Comparison of ENCODE assay signal across 12 cellular contexts in genomic region chr17:78364436-78365281, GRCh38. TPM values are rescaled to one million over a fixed set of nuclear protein-coding genes. Genes with fewer than 3 reads are reported as not detected.
DNase-seq lines count a peak whose midpoint lies in the region; ATAC-seq, FAIRE-seq and TF ChIP-seq lines count a peak whose summit lies in the region.
"Had no signal": no experiment of that assay in that cellular context is flagged by ENCODE, and none has a peak within 500 bp of the region (broad histone marks: within the 10 kb centered on the region; RNA-seq: fewer than 3 reads in every experiment).

No MANE protein-coding gene starts in this region.

- peak overlapping the region; percentile 100 for H2BK5ac ChIP-seq in neuronal stem cell (ENCODE audit: low read length)

- WGBS in K562 (ENCODE audit: insufficient coverage, low coverage, missing lambda C conversion rate) = 14% methylated on average over 26 of the region's 26 CpGs
- WGBS in neuronal stem cell (ENCODE audit: extremely low coverage in 2 of 2, insufficient read length in 2 of 2, insufficient replicate concordance in 1 of 2), 2 donors = no CpG with 5 or more reads among the region's 26 CpGs

- in situ Hi-C loops in K562 (cut with MboI) = no loop called here

- no TSS peak for BruUV-seq in K562 (replicated peaks; lab: Mats Ljungman, UMichigan)

- peak overlapping the region; percentile 32 for H3K4me2 ChIP-seq in K562 (ENCODE audit: insufficient read depth, low read length)
- H3K4me2 ChIP-seq in neuronal stem cell (ENCODE audit: insufficient read depth, low read length, poor library complexity, severe bottlenecking) = peak overlapping the region; percentile 31

- POLR2A ChIA-PET in K562 (lab: Yijun Ruan, JAX) = interaction anchor here (0.8 to 1.4 kb wide), 5 partner anchors 8 to 102 kb away, joined by 3 to 9 read pairs (median 3); no protein-coding TSS in a partner anchor

- intact Hi-C loops in K562 (cut with micrococcal nuclease) = no loop called here

- no peak overlapping the region for H3K27ac ChIP-seq in K562 (ENCODE audit: extremely low read depth, low read depth, low read length)
- peak overlapping the region; percentile 99 for H3K27ac ChIP-seq in neuronal stem cell (replicated peaks; ENCODE audit: low read length)

- H3K4me1 ChIP-seq in ES-I3 (ENCODE audit: insufficient read depth, low read length) = peaks cover 61% of the 10 kb centered on the region
- H3K4me1 ChIP-seq in K562 (replicated peaks in 1 of 2; ENCODE audit: control insufficient read depth in 2 of 2, insufficient read depth in 2 of 2, low read length in 2 of 2) = peaks cover 11 to 34% of the 10 kb centered on the region in 2 experiments
- H3K4me1 ChIP-seq in neuronal stem cell (ENCODE audit: control insufficient read depth in 2 of 2, insufficient read depth in 1 of 2, low read depth in 1 of 2, low read length in 2 of 2) = peaks cover 49 to 54% of the 10 kb centered on the region in 2 donors

- H3K9ac ChIP-seq in ES-I3 (ENCODE audit: low read depth, low read length) = peak overlapping the region; percentile 17
- peak overlapping the region in 1 of 2 experiments; percentile 69; a peak in 2 of 4 replicates for H3K9ac ChIP-seq in K562 (ENCODE audit: insufficient read depth in 1 of 2, low read depth in 2 of 2, low read length in 2 of 2)
- H3K9ac ChIP-seq in neuronal stem cell (ENCODE audit: low read depth, low read length, poor library complexity) = peak overlapping the region; percentile 85

- peaks cover 7% of the 10 kb centered on the region for H3K79me2 ChIP-seq in K562 (ENCODE audit: control insufficient read depth, insufficient read depth, low read length)

- peak; percentile 74 for DNase-seq in MV-4-11 (lab: John Stamatoyannopoulos, UW)
- peak in 3 of 4 experiments; percentile 25 to 44 (median 41) for DNase-seq in K562 (ENCODE audit: extremely low read depth in 1 of 4, low spot score in 3 of 4)
- DNase-seq in neuronal stem cell (ENCODE audit: low spot score) = no peak
- DNase-seq in activated CD4-positive, CD25-positive, alpha-beta regulatory T cell treated with anti-CD3 and anti-CD28 coated beads, Interleukin-2, amount 50 U/mL, for 72 hours = no peak
- DNase-seq in NAMALWA (ENCODE audit: low spot score) = no peak
- DNase-seq: activated gamma-delta T cell; CD8-positive, alpha-beta T cell; naive thymus-derived CD8-positive, alpha-beta T cell had no signal

- H3K36me3 ChIP-seq in ES-I3 (ENCODE audit: insufficient read depth, low read length) = no peaks in the 10 kb centered on the region
- no peaks in the 10 kb centered on the region for H3K36me3 ChIP-seq in K562 (ENCODE audit: control insufficient read depth, insufficient read depth, low read length)
- no peaks in the 10 kb centered on the region for H3K36me3 ChIP-seq in neuronal stem cell (replicated peaks in 1 of 2; ENCODE audit: control insufficient read depth in 2 of 2, insufficient read depth in 2 of 2, low read length in 2 of 2)

- H3K4ac ChIP-seq in neuronal stem cell (ENCODE audit: low read length) = peak overlapping the region; percentile 100

- peaks cover 15% of the 10 kb centered on the region for H4K20me1 ChIP-seq in K562 (replicated peaks; ENCODE audit: control insufficient read depth, insufficient read depth, low read length)

- H2BK12ac ChIP-seq in neuronal stem cell (ENCODE audit: low read length) = peak overlapping the region; percentile 99

- no peak overlapping the region for H3K4me3 ChIP-seq in K562
- peak overlapping the region in 1 of 2 donors; percentile 10 for H3K4me3 ChIP-seq in neuronal stem cell (ENCODE audit: low read length in 2 of 2)

- peak overlapping the region; percentile 52 for H3K23ac ChIP-seq in neuronal stem cell (ENCODE audit: low read depth, low read length, poor library complexity)

- TF ChIP-seq CTCF in K562 (IDR thresholded peaks at IDR 0.05 in 2 of 3, conservative IDR thresholded peaks at IDR 0.05 in 1 of 3; ENCODE audit: insufficient read depth in 2 of 3, low read depth in 1 of 3, low read length in 3 of 3) = no peak

- TF ChIP-seq EP300 in K562 (IDR thresholded peaks at IDR 0.05; ENCODE audit: low read length) = peak; percentile 23; the same call in 1 of the 2 replicates

- no peaks in the 10 kb centered on the region for H3K9me3 ChIP-seq in ES-I3 (ENCODE audit: control insufficient read depth, insufficient read depth, low read length)
- no peaks in the 10 kb centered on the region for H3K9me3 ChIP-seq in K562 (replicated peaks; ENCODE audit: control insufficient read depth, insufficient read depth, low read depth, low read length)
- no peaks in the 10 kb centered on the region for H3K9me3 ChIP-seq in neuronal stem cell (replicated peaks in 1 of 2; ENCODE audit: control insufficient read depth in 2 of 2, insufficient read depth in 1 of 2, low read depth in 1 of 2, low read length in 2 of 2)

- no peak overlapping the region for H2AFZ ChIP-seq in K562 (ENCODE audit: low read depth, low read length)
- H2AFZ ChIP-seq in neuronal stem cell (ENCODE audit: low read length) = no peak overlapping the region

- no peak overlapping the region for H4K8ac ChIP-seq in neuronal stem cell (ENCODE audit: low read depth, low read length)

- H3K27me3 ChIP-seq in K562 (ENCODE audit: control insufficient read depth in 2 of 2, insufficient read depth in 2 of 2, low read length in 2 of 2) (peaks cover 2 to 25% of the 10 kb centered on the region in 2 experiments; a peak in 2 of 5 replicates), neuronal stem cell (ENCODE audit: control insufficient read depth in 3 of 3, insufficient read depth in 3 of 3, low read depth in 1 of 3, low read length in 3 of 3) (no peaks in the 10 kb centered on the region)

- CTCF ChIA-PET in K562 (lab: Yijun Ruan, JAX; ENCODE audit: low intra/inter-chr PET ratio) = no interaction called here

- peak overlapping the region; percentile 100 for H4K91ac ChIP-seq in neuronal stem cell (ENCODE audit: low read depth, low read length, poor library complexity)

- no peak for TF ChIP-seq RAD21 in K562 (CRISPR knock-in tag; conservative IDR thresholded peaks at IDR 0.05 in 1 of 2, IDR thresholded peaks at IDR 0.05 in 1 of 2)

- H3K9me1 ChIP-seq in K562 (ENCODE audit: control insufficient read depth, insufficient read depth, low read length) = no peaks in the 10 kb centered on the region

- H2BK15ac ChIP-seq in neuronal stem cell (ENCODE audit: low read length) = peak overlapping the region; percentile 96

- H2AK5ac ChIP-seq in neuronal stem cell (ENCODE audit: low read depth, low read length) = peak overlapping the region; percentile 100

- ATAC-seq in K562 (no peak), HG03521 (IDR thresholded peaks at IDR 0.05; ENCODE audit: unreplicated experiment) (no peak), GM21381 (IDR thresholded peaks at IDR 0.05; ENCODE audit: unreplicated experiment) (no peak)
- ATAC-seq: CD8-positive, alpha-beta T cell; naive thymus-derived CD8-positive, alpha-beta T cell had no signal

- FAIRE-seq in K562 (lab: Jason Lieb, UNC) = peak; percentile 84
- FAIRE-seq: endometrium had no signal

- no peaks in the 10 kb centered on the region for H3K79me1 ChIP-seq in neuronal stem cell (ENCODE audit: low read depth, low read length)

- H3K18ac ChIP-seq in neuronal stem cell (ENCODE audit: low read length) = peak overlapping the region; percentile 100

- no peak for TF ChIP-seq POLR2A in K562 (conservative IDR thresholded peaks at IDR 0.05)

- peak overlapping the region; percentile 100 for H2BK120ac ChIP-seq in neuronal stem cell (ENCODE audit: low read depth, low read length)

- peak overlapping the region; percentile 99 for H3K14ac ChIP-seq in neuronal stem cell (ENCODE audit: low read length)

RNA-seq across cellular contexts. Expression of gene SOCS3, which starts 4.8 kb away (rescaled TPM):
- 20.8 and 58.5 TPM in 2 replicates for total RNA-seq in K562 (2011; cell fraction: chromatin; rRNA removed; ENCODE audit: low replicate concordance)
- total RNA-seq in K562 (2011; cell fraction: nucleolus; rRNA removed) = 62.9 and 64.2 TPM in 2 replicates
- total RNA-seq in K562 (2011; cell fraction: nucleoplasm; rRNA removed) = 32.2 and 39.5 TPM in 2 replicates
- total RNA-seq in K562 (2014; rRNA removed) (37.3 and 38.9 TPM in 2 replicates), K562 (2014; rRNA removed; fragmentation: Illumina TruSeq; extraction: Trizol) (13.7 and 14.4 TPM in 2 replicates), K562 (2015; rRNA removed; fragmentation: Illumina TruSeq; extraction: Trizol) (10.9 and 12.3 TPM in 2 replicates), K562 (2021) (30.7 and 36.8 TPM in 2 replicates)
- polyA plus RNA-seq in K562 (2011; rRNA removed) (12.7 and 17.9 TPM in 2 replicates), K562 (2014; fragmentation: Illumina TruSeq; extraction: Trizol) (12.5 and 19.4 TPM in 2 replicates), K562 (2014; fragmentation: Nextera tagmentation; extraction: Ambion mirVana) (under 1 TPM; 0.56 to 0.92 TPM), K562 (2014; rRNA removed) (17.5 and 21.9 TPM in 2 replicates)
- polyA plus RNA-seq in K562 (2011; cell fraction: cytosol; rRNA removed) = 12.3 and 31.5 TPM in 2 replicates
- 26.9 and 59.7 TPM in 2 replicates for polyA plus RNA-seq in K562 (2011; cell fraction: nucleus; rRNA removed)
- polyA plus RNA-seq in K562 (2012) = 8.8 and 9.6 TPM in 2 replicates
- polyA minus RNA-seq in K562 (2011; rRNA and poly(A)+ RNA removed) = 12.4 and 23.2 TPM in 2 replicates
- polyA minus RNA-seq in K562 (2011; cell fraction: cytosol; rRNA and poly(A)+ RNA removed) = 22.2 and 30.9 TPM in 2 replicates
- 23.3 and 27.7 TPM in 2 replicates for polyA minus RNA-seq in K562 (2011; cell fraction: nucleus; rRNA and poly(A)+ RNA removed)
- 17.8 TPM for polyA plus RNA-seq in neuronal stem cell (2013, experiment 1 of 2)
- polyA plus RNA-seq in neuronal stem cell (2013, experiment 2 of 2) = 18.2 TPM

RNA-seq across cellular contexts. Expression of gene PGS1, which starts 13.8 kb away (rescaled TPM):
- total RNA-seq in K562 (2011; cell fraction: chromatin; rRNA removed; ENCODE audit: low replicate concordance) = 72.8 and 169 TPM in 2 replicates
- total RNA-seq in K562 (2011; cell fraction: nucleolus; rRNA removed) = 88.1 and 96.7 TPM in 2 replicates
- 70.5 and 71.8 TPM in 2 replicates for total RNA-seq in K562 (2011; cell fraction: nucleoplasm; rRNA removed)
- 24.0 and 33.4 TPM in 2 replicates for total RNA-seq in K562 (2014; rRNA removed)
- total RNA-seq in K562 (2014; rRNA removed; fragmentation: Illumina TruSeq; extraction: Trizol) = 10.7 and 14.0 TPM in 2 replicates
- total RNA-seq in K562 (2015; rRNA removed; fragmentation: Illumina TruSeq; extraction: Trizol) = 16.9 and 20.3 TPM in 2 replicates
- total RNA-seq in K562 (2021) = 33.5 and 38.4 TPM in 2 replicates
- polyA plus RNA-seq in K562 (2011; rRNA removed) = 39.4 and 43.6 TPM in 2 replicates
- 36.4 and 45.7 TPM in 2 replicates for polyA plus RNA-seq in K562 (2011; cell fraction: cytosol; rRNA removed)
- polyA plus RNA-seq in K562 (2011; cell fraction: nucleus; rRNA removed) = 113 and 149 TPM in 2 replicates
- polyA plus RNA-seq in K562 (2012) = 24.6 and 37.9 TPM in 2 replicates
- polyA plus RNA-seq in K562 (2014; fragmentation: Illumina TruSeq; extraction: Trizol) = 22.3 and 27.0 TPM in 2 replicates
- polyA plus RNA-seq in K562 (2014; fragmentation: Nextera tagmentation; extraction: Ambion mirVana) = 1 to 10 TPM; 1.3 to 1.8 TPM
- polyA plus RNA-seq in K562 (2014; rRNA removed) = 29.7 and 36.0 TPM in 2 replicates
- 23.3 and 26.9 TPM in 2 replicates for polyA minus RNA-seq in K562 (2011; rRNA and poly(A)+ RNA removed)
- 30.8 and 30.9 TPM in 2 replicates for polyA minus RNA-seq in K562 (2011; cell fraction: cytosol; rRNA and poly(A)+ RNA removed)
- polyA minus RNA-seq in K562 (2011; cell fraction: nucleus; rRNA and poly(A)+ RNA removed) = 40.8 and 57.1 TPM in 2 replicates
- 28.6 TPM for polyA plus RNA-seq in neuronal stem cell (2013, experiment 1 of 2)
- polyA plus RNA-seq in neuronal stem cell (2013, experiment 2 of 2) = 27.5 TPM

Comparison
In these comparisons a context has a peak if more than half of its experiments do, and no peak if none do; other contexts are left out.
1. DNase-seq: peak in MV-4-11 (single experiment) and K562 (3 of 4); none in neuronal stem cell (single experiment), activated CD4-positive, CD25-positive, alpha-beta regulatory T cell treated with anti-CD3 and anti-CD28 coated beads, Interleukin-2, amount 50 U/mL, for 72 hours (single experiment) and NAMALWA (single experiment).